13 cellular contexts compared by ENCODE assay signal in genomic region chr17:42135151-42135550, GRCh38. TPM values are rescaled to one million over a fixed set of nuclear protein-coding genes. Genes with fewer than 3 reads are reported as not detected.
DNase-seq lines count a peak whose midpoint lies in the region; ATAC-seq and TF ChIP-seq lines count a peak whose summit lies in the region.
"Had no signal": no experiment of that assay in that cellular context is flagged by ENCODE, and none has a peak within 500 bp of the region (broad histone marks: within the 10 kb centered on the region; RNA-seq: fewer than 3 reads in every experiment).

No MANE protein-coding gene starts in this region.

- intact Hi-C loops in heart right ventricle (cut with DNase I) (no loop called here), Right ventricle myocardium superior (cut with DNase I) (no loop called here), uterus (cut with DNase I; ENCODE audit: low total_unique reads) (no loop called here)
- intact Hi-C loops in dendritic cell treated with granulocyte-macrophage colony-stimulating factor and Interleukin-4, amounts not matched to agents 40 ng/mL and 50 ng/mL, for 4 days (cut with micrococcal nuclease), result no loop called here
- intact Hi-C loops in naive thymus-derived CD4-positive, alpha-beta T cell (cut with micrococcal nuclease), result no loop called here

- ATAC-seq in heart right ventricle (no peak), Right ventricle myocardium superior (ENCODE audit: poor library complexity) (no peak), GM19452 (IDR thresholded peaks at IDR 0.05; ENCODE audit: unreplicated experiment) (no peak), HG03565 (IDR thresholded peaks at IDR 0.05; ENCODE audit: unreplicated experiment) (no peak)
- ATAC-seq in naive thymus-derived CD4-positive, alpha-beta T cell, result no peak

- POLR2A ChIA-PET in naive thymus-derived CD4-positive, alpha-beta T cell (lab: Charles Lee), result interaction anchor here (0.6 kb wide), 1 partner anchor 211 kb away, joined by 5 read pairs; no protein-coding TSS in a partner anchor

- H3K9me3 Mint-ChIP-seq in dendritic cell treated with granulocyte-macrophage colony-stimulating factor and Interleukin-4, amounts not matched to agents 40 ng/mL and 50 ng/mL, for 4 days, result no peaks in the 10 kb centered on the region
- H3K9me3 Mint-ChIP-seq in naive thymus-derived CD4-positive, alpha-beta T cell, result no peaks in the 10 kb centered on the region
- H3K9me3 Mint-ChIP-seq: brain had no signal

- CTCF ChIA-PET in naive thymus-derived CD4-positive, alpha-beta T cell (lab: Charles Lee), result no interaction called here

- H3K27me3 ChIP-seq in heart right ventricle, result no peaks in the 10 kb centered on the region
- no peaks in the 10 kb centered on the region for H3K27me3 ChIP-seq in naive thymus-derived CD4-positive, alpha-beta T cell (ENCODE audit: control insufficient read depth in 2 of 2, insufficient read depth in 2 of 2, low read length in 2 of 2)
- no peaks in the 10 kb centered on the region for H3K27me3 ChIP-seq in uterus

- no peak overlapping the region for H3K4me3 ChIP-seq in heart right ventricle
- H3K4me3 ChIP-seq in naive thymus-derived CD4-positive, alpha-beta T cell (ENCODE audit: low read length), result no peak overlapping the region
- H3K4me3 ChIP-seq in uterus, result no peak overlapping the region
- H3K4me3 ChIP-seq: HAP-1 had no signal

- no peak overlapping the region for H3K4me3 Mint-ChIP-seq in dendritic cell treated with granulocyte-macrophage colony-stimulating factor and Interleukin-4, amounts not matched to agents 40 ng/mL and 50 ng/mL, for 4 days
- peak overlapping the region in 2 of 10 donors; percentile 11 to 36 for H3K4me3 Mint-ChIP-seq in naive thymus-derived CD4-positive, alpha-beta T cell

- WGBS in heart right ventricle, 2 donors, result 79 to 88% methylated on average over 6 of the region's 6 CpGs

- peaks cover 42 to 100% (median 94%) of the 10 kb centered on the region in 9 donors for H3K4me1 ChIP-seq in heart right ventricle
- peaks cover 16 to 22% of the 10 kb centered on the region in 2 donors for H3K4me1 ChIP-seq in naive thymus-derived CD4-positive, alpha-beta T cell (ENCODE audit: control insufficient read depth in 2 of 2, insufficient read depth in 2 of 2, low read length in 2 of 2)
- peaks cover 0 to 10% of the 10 kb centered on the region in 2 donors for H3K4me1 ChIP-seq in uterus
- H3K4me1 ChIP-seq: HAP-1 had no signal

- TF ChIP-seq CTCF in heart right ventricle (IDR thresholded peaks at IDR 0.05) (no peak), uterus (IDR thresholded peaks at IDR 0.05) (no peak)

- no peak for TF ChIP-seq POLR2A in uterus (IDR thresholded peaks at IDR 0.05)

- DNase-seq in heart right ventricle (no peak), Right ventricle myocardium superior (no peak), uterus (no peak), DMS 273 treated with DMSO at 0.1 percent for 48 hours (lab: John Stamatoyannopoulos, UW) (no peak)
- no peak for DNase-seq in naive thymus-derived CD4-positive, alpha-beta T cell
- DNase-seq: activated CD8-positive, alpha-beta memory T cell treated with anti-CD3 and anti-CD28 coated beads for 24 hours; MM.1S; NCI-H524 treated with DMSO at 0.1 percent for 48 hours had no signal

- peak overlapping the region; percentile 56 to 87 (median 78) for H3K27ac ChIP-seq in heart right ventricle
- H3K27ac ChIP-seq in naive thymus-derived CD4-positive, alpha-beta T cell (ENCODE audit: low read depth, low read length), result no peak overlapping the region
- peak overlapping the region; percentile 15 to 69 for H3K27ac ChIP-seq in uterus

- no peaks in the 10 kb centered on the region for H3K27me3 Mint-ChIP-seq in dendritic cell treated with granulocyte-macrophage colony-stimulating factor and Interleukin-4, amounts not matched to agents 40 ng/mL and 50 ng/mL, for 4 days
- H3K27me3 Mint-ChIP-seq in naive thymus-derived CD4-positive, alpha-beta T cell, result no peaks in the 10 kb centered on the region
- H3K27me3 Mint-ChIP-seq: brain had no signal

- H3K9me3 ChIP-seq in heart right ventricle, result no peaks in the 10 kb centered on the region
- no peaks in the 10 kb centered on the region for H3K9me3 ChIP-seq in naive thymus-derived CD4-positive, alpha-beta T cell (ENCODE audit: control insufficient read depth in 2 of 3, low read length in 3 of 3)
- H3K9me3 ChIP-seq in uterus, result no peaks in the 10 kb centered on the region
- H3K9me3 ChIP-seq: HAP-1 had no signal

- H3K36me3 Mint-ChIP-seq in dendritic cell treated with granulocyte-macrophage colony-stimulating factor and Interleukin-4, amounts not matched to agents 40 ng/mL and 50 ng/mL, for 4 days (ENCODE audit: low read depth), result peaks cover 78% of the 10 kb centered on the region
- peaks cover 0 to 10% (median 8%) of the 10 kb centered on the region in 5 donors for H3K36me3 Mint-ChIP-seq in naive thymus-derived CD4-positive, alpha-beta T cell

- peaks cover 83% of the 10 kb centered on the region for H3K4me1 Mint-ChIP-seq in dendritic cell treated with granulocyte-macrophage colony-stimulating factor and Interleukin-4, amounts not matched to agents 40 ng/mL and 50 ng/mL, for 4 days (ENCODE audit: low read depth)
- peaks cover 36 to 83% (median 64%) of the 10 kb centered on the region in 7 donors for H3K4me1 Mint-ChIP-seq in naive thymus-derived CD4-positive, alpha-beta T cell

- H3K27ac Mint-ChIP-seq in dendritic cell treated with granulocyte-macrophage colony-stimulating factor and Interleukin-4, amounts not matched to agents 40 ng/mL and 50 ng/mL, for 4 days, result peak overlapping the region; percentile 92
- H3K27ac Mint-ChIP-seq in naive thymus-derived CD4-positive, alpha-beta T cell, result peak overlapping the region in 6 of 9 donors; percentile 73 to 91 (median 82)

- H3K36me3 ChIP-seq in heart right ventricle, result peaks cover 0 to 48% (median 0%) of the 10 kb centered on the region in 9 donors
- H3K36me3 ChIP-seq in naive thymus-derived CD4-positive, alpha-beta T cell (ENCODE audit: control insufficient read depth in 2 of 3, insufficient read depth in 3 of 3, low read length in 3 of 3), result peaks cover 0 to 40% (median under 1%) of the 10 kb centered on the region in 3 experiments
- no peaks in the 10 kb centered on the region for H3K36me3 ChIP-seq in uterus

RNA-seq across cellular contexts. Expression of gene HSPB9, which starts 12.5 kb away (rescaled TPM):
- under 1 TPM in 1 of 10 donors, not detected in 9; 0.23 TPM for total RNA-seq in heart right ventricle
- under 1 TPM; 0.01 to 0.29 TPM for polyA plus RNA-seq in heart right ventricle
- total RNA-seq in Right ventricle myocardium superior, result 0.11 TPM
- under 1 TPM in 2 of 5 experiments, not detected in 3; 0.12 to 0.16 TPM for total RNA-seq in naive thymus-derived CD4-positive, alpha-beta T cell
- under 1 TPM in 1 of 2 donors, not detected in 1; 0.10 TPM for polyA plus RNA-seq in naive thymus-derived CD4-positive, alpha-beta T cell
- total RNA-seq in uterus, result under 1 TPM in 1 of 4 donors, not detected in 3; 0.28 TPM

RNA-seq across cellular contexts. Expression of gene KAT2A, which starts 14.0 kb away (rescaled TPM):
- 10 to 100 TPM in 9 of 10 donors, 1 to 10 TPM in 1; 9.3 to 29.7 (median 13.3) TPM for total RNA-seq in heart right ventricle
- polyA plus RNA-seq in heart right ventricle, result 100 to 1,000 TPM in 1 of 2 donors, 10 to 100 TPM in 1; 20.6 to 118 TPM
- 22.6 TPM for total RNA-seq in Right ventricle myocardium superior
- total RNA-seq in naive thymus-derived CD4-positive, alpha-beta T cell, result 10 to 100 TPM; 39.6 to 71.1 (median 49.1) TPM
- polyA plus RNA-seq in naive thymus-derived CD4-positive, alpha-beta T cell, result 10 to 100 TPM in 1 of 2 donors, 1 to 10 TPM in 1; 6.6 to 12.0 TPM
- total RNA-seq in uterus, result 10 to 100 TPM; 20.9 to 80.9 (median 39.2) TPM

RNA-seq across cellular contexts. Expression of gene RAB5C, which starts 19.6 kb away (rescaled TPM):
- total RNA-seq in heart right ventricle, result 10 to 100 TPM; 24.6 to 64.4 (median 35.3) TPM
- 10 to 100 TPM; 33.3 to 76.5 TPM for polyA plus RNA-seq in heart right ventricle
- total RNA-seq in Right ventricle myocardium superior, result 38.6 TPM
- total RNA-seq in naive thymus-derived CD4-positive, alpha-beta T cell, result 10 to 100 TPM; 72.0 to 95.2 (median 75.4) TPM
- polyA plus RNA-seq in naive thymus-derived CD4-positive, alpha-beta T cell, result 10 to 100 TPM; 56.6 to 63.2 TPM
- 100 to 1,000 TPM in 1 of 4 donors, 10 to 100 TPM in 3; 51.7 to 105 (median 68.0) TPM for total RNA-seq in uterus

RNA-seq across cellular contexts. Expression of gene DHX58, which starts 22.6 kb away (rescaled TPM):
- total RNA-seq in heart right ventricle, result 1 to 10 TPM; 2.2 to 8.4 (median 4.0) TPM
- polyA plus RNA-seq in heart right ventricle, result 10 to 100 TPM in 1 of 2 donors, 1 to 10 TPM in 1; 3.4 to 16.9 TPM
- 2.5 TPM for total RNA-seq in Right ventricle myocardium superior
- 10 to 100 TPM; 36.0 to 80.5 (median 53.5) TPM for total RNA-seq in naive thymus-derived CD4-positive, alpha-beta T cell
- polyA plus RNA-seq in naive thymus-derived CD4-positive, alpha-beta T cell, result 10 to 100 TPM; 10.1 to 24.7 TPM
- 10 to 100 TPM; 12.9 to 21.3 (median 16.2) TPM for total RNA-seq in uterus

RNA-seq across cellular contexts. Expression of gene ZNF385C, which starts 36.9 kb away (rescaled TPM):
- under 1 TPM in 9 of 10 donors, not detected in 1; 0.16 to 0.56 (median 0.24) TPM for total RNA-seq in heart right ventricle
- under 1 TPM; 0.09 to 0.29 TPM for polyA plus RNA-seq in heart right ventricle
- total RNA-seq in Right ventricle myocardium superior, result 0.16 TPM
- total RNA-seq in naive thymus-derived CD4-positive, alpha-beta T cell, result under 1 TPM in 4 of 5 experiments, not detected in 1; 0.15 to 0.45 (median 0.23) TPM
- polyA plus RNA-seq in naive thymus-derived CD4-positive, alpha-beta T cell, result not detected
- 1 to 10 TPM in 1 of 4 donors, under 1 TPM in 1, not detected in 2; 0.48 to 1.0 TPM for total RNA-seq in uterus
